Comparison of ENCODE assay signal across 24 cellular contexts in genomic region chr5:35180046-35180445, GRCh38. TPM values are rescaled to one million over a fixed set of nuclear protein-coding genes. Genes with fewer than 3 reads are reported as not detected.
"Had no signal": no experiment of that assay in that cellular context is flagged by ENCODE, and none has a peak within 500 bp of the region (broad histone marks: within the 10 kb centered on the region; RNA-seq: fewer than 3 reads in every experiment).

No MANE protein-coding gene starts in this region.

- H3K4me3 ChIP-seq: colonic mucosa, esophagus squamous epithelium, gastrocnemius medialis, heart right ventricle, left lung, lower lobe of right lung, mucosa of descending colon had no signal

- ATAC-seq: effector memory CD8-positive, alpha-beta T cell; esophagus mucosa; gastrocnemius medialis; heart right ventricle; left cardiac atrium; left lung; left ventricle myocardium superior; lower lobe of right lung; mucosa of descending colon had no signal

- H3K4me1 ChIP-seq: colonic mucosa, esophagus squamous epithelium, gastrocnemius medialis, heart right ventricle, left lung, lower lobe of right lung had no signal

- H3K36me3 ChIP-seq: colonic mucosa, esophagus squamous epithelium, gastrocnemius medialis, heart right ventricle, left lung, lower lobe of right lung had no signal

- H3K27ac ChIP-seq: colonic mucosa, epithelial cell of prostate, esophagus squamous epithelium, gastrocnemius medialis, heart right ventricle, left lung, lower lobe of right lung had no signal

- DNase-seq: colonic mucosa; cortex of kidney; effector CD8-positive, alpha-beta T cell; effector memory CD8-positive, alpha-beta T cell; endodermal cell; erythroblast; esophagus squamous epithelium; foreskin fibroblast; foreskin melanocyte; gastrocnemius medialis; glutamatergic neuron; head of caudate nucleus; heart right ventricle; hippocampal formation; left cardiac atrium; left lung; left ventricle myocardium superior; lower lobe of right lung; mesenchymal stem cell; mucosa of descending colon had no signal

- H3K27me3 ChIP-seq: colonic mucosa, esophagus squamous epithelium, gastrocnemius medialis, left lung had no signal

- H3K9me3 ChIP-seq: colonic mucosa, esophagus squamous epithelium, gastrocnemius medialis, heart right ventricle, left lung, lower lobe of right lung, mucosa of descending colon had no signal

RNA-seq across cellular contexts. Expression of gene PRLR, which starts 50.2 kb away (rescaled TPM):
- total RNA-seq: glomerular endothelial cell, lung microvascular endothelial cell had no signal
